In genomic region chr2:210558708-210559107, GRCh38 we compare ENCODE assay signal across 15 cellular contexts. TPM values are rescaled to one million over a fixed set of nuclear protein-coding genes. Genes with fewer than 3 reads are reported as not detected.
DNase-seq lines count a peak whose midpoint lies in the region; ATAC-seq and TF ChIP-seq lines count a peak whose summit lies in the region.
"Had no signal": no experiment of that assay in that cellular context is flagged by ENCODE, and none has a peak within 500 bp of the region (broad histone marks: within the 10 kb centered on the region; RNA-seq: fewer than 3 reads in every experiment).

No MANE protein-coding gene starts in this region.

- BruUV-seq in Calu3 (replicated peaks; lab: Mats Ljungman, UMichigan) = no TSS peak

- H3K9me3 Mint-ChIP-seq in Calu3 (ENCODE audit: low read depth, unreplicated experiment) = no peaks in the 10 kb centered on the region
- H3K9me3 Mint-ChIP-seq in activated CD4-positive, alpha-beta T cell treated with anti-CD3 and anti-CD28 coated beads, Interleukin-2, amount 10 ng/mL, durations not matched to agents 24 days and 14 days = no peaks in the 10 kb centered on the region

- H3K27ac Mint-ChIP-seq in Calu3 (ENCODE audit: unreplicated experiment) = no peak overlapping the region
- H3K27ac Mint-ChIP-seq in activated CD4-positive, alpha-beta T cell treated with anti-CD3 and anti-CD28 coated beads, Interleukin-2, amount 10 ng/mL, durations not matched to agents 24 days and 14 days = no peak overlapping the region
- H3K27ac Mint-ChIP-seq: activated CD8-positive, alpha-beta T cell treated with anti-CD3 and anti-CD28 coated beads, Interleukin-2, amount 10 ng/mL, durations not matched to agents 7 days and 5 days had no signal

- H3K27me3 Mint-ChIP-seq in Calu3 (ENCODE audit: unreplicated experiment) = no peaks in the 10 kb centered on the region
- no peaks in the 10 kb centered on the region for H3K27me3 Mint-ChIP-seq in activated CD4-positive, alpha-beta T cell treated with anti-CD3 and anti-CD28 coated beads, Interleukin-2, amount 10 ng/mL, durations not matched to agents 24 days and 14 days

- CTCF ChIA-PET in Calu3 (lab: Charles Lee) = interaction anchor here (1.2 kb wide), 1 partner anchor 56 kb away, joined by 3 read pairs; no protein-coding TSS in a partner anchor

- no peaks in the 10 kb centered on the region for H3K36me3 Mint-ChIP-seq in Calu3 (ENCODE audit: insufficient read depth, unreplicated experiment)
- no peaks in the 10 kb centered on the region for H3K36me3 Mint-ChIP-seq in activated CD4-positive, alpha-beta T cell treated with anti-CD3 and anti-CD28 coated beads, Interleukin-2, amount 10 ng/mL, durations not matched to agents 24 days and 14 days (ENCODE audit: low read depth)

- no peak overlapping the region for H3K4me3 Mint-ChIP-seq in Calu3 (ENCODE audit: low read depth, unreplicated experiment)
- no peak overlapping the region for H3K4me3 Mint-ChIP-seq in activated CD4-positive, alpha-beta T cell treated with anti-CD3 and anti-CD28 coated beads, Interleukin-2, amount 10 ng/mL, durations not matched to agents 24 days and 14 days
- H3K4me3 Mint-ChIP-seq: activated CD8-positive, alpha-beta T cell treated with anti-CD3 and anti-CD28 coated beads, Interleukin-2, amount 10 ng/mL, durations not matched to agents 7 days and 5 days had no signal

- DNase-seq in Calu3 = peak; percentile 11
- peak; percentile 91 for DNase-seq in NCI-H2227 (lab: John Stamatoyannopoulos, UW; ENCODE audit: unreplicated experiment)
- peak; percentile 66 for DNase-seq in choroid plexus epithelial cell (ENCODE audit: low read depth)
- DNase-seq in left lobe of liver (ENCODE audit: low spot score) = no peak
- no peak for DNase-seq in NCI-H446 treated with DMSO at 0.1 percent for 48 hours (lab: John Stamatoyannopoulos, UW)
- no peak for DNase-seq in activated CD4-positive, CD25-positive, alpha-beta regulatory T cell (lab: John Stamatoyannopoulos, UW)
- no peak for DNase-seq in activated CD4-positive, alpha-beta T cell treated with anti-CD3 and anti-CD28 coated beads, Interleukin-2, amount 10 ng/mL, durations not matched to agents 24 days and 14 days
- DNase-seq: activated CD8-positive, alpha-beta T cell treated with anti-CD3 and anti-CD28 coated beads, Interleukin-2, amount 10 ng/mL, durations not matched to agents 7 days and 5 days; AML-193; colonic mucosa; hippocampal formation; left colon; NCI-H69; stomach had no signal

- no peak for TF ChIP-seq CTCF in Calu3 (IDR thresholded peaks at IDR 0.05; ENCODE audit: unreplicated experiment)
- TF ChIP-seq CTCF in choroid plexus epithelial cell (conservative IDR thresholded peaks at IDR 0.05; ENCODE audit: low read depth, low read length) = no peak

- peak; percentile 6 for ATAC-seq in left lobe of liver
- no peak for ATAC-seq in GM18873 (IDR thresholded peaks at IDR 0.05; ENCODE audit: low FRiP score, unreplicated experiment)
- ATAC-seq: activated CD8-positive, alpha-beta T cell treated with anti-CD3 and anti-CD28 coated beads, Interleukin-2, amount 10 ng/mL, durations not matched to agents 7 days and 5 days; left colon had no signal

- no peak overlapping the region for H3K4me3 ChIP-seq in choroid plexus epithelial cell (ENCODE audit: low read depth, low read length)
- H3K4me3 ChIP-seq: colonic mucosa, stomach had no signal

- intact Hi-C loops in Calu3 (cut with micrococcal nuclease; ENCODE audit: unreplicated experiment) = no loop called here
- intact Hi-C loops in activated CD4-positive, alpha-beta T cell treated with anti-CD3 and anti-CD28 coated beads, Interleukin-2, amount 10 ng/mL, durations not matched to agents 24 days and 14 days (cut with micrococcal nuclease) = no loop called here

- peaks cover 21% of the 10 kb centered on the region for H3K4me1 Mint-ChIP-seq in Calu3 (ENCODE audit: low read depth, unreplicated experiment)
- H3K4me1 Mint-ChIP-seq in activated CD4-positive, alpha-beta T cell treated with anti-CD3 and anti-CD28 coated beads, Interleukin-2, amount 10 ng/mL, durations not matched to agents 24 days and 14 days = no peaks in the 10 kb centered on the region

RNA-seq across cellular contexts. Expression of gene CPS1, which starts 2.3 kb away (rescaled TPM):
- 0.80 and 1.1 TPM in 2 replicates for total RNA-seq in Calu3 (2022)
- 1,770 TPM for total RNA-seq in left lobe of liver
- total RNA-seq in activated CD4-positive, alpha-beta T cell treated with anti-CD3 and anti-CD28 coated beads, Interleukin-2, amount 10 ng/mL, durations not matched to agents 24 days and 14 days = 0.75 and 0.88 TPM in 2 replicates

Comparison
In these comparisons a context has a peak if more than half of its experiments do, and no peak if none do; other contexts are left out.
1. DNase-seq: peak in Calu3 (single experiment), NCI-H2227 (single experiment) and choroid plexus epithelial cell (single experiment); none in left lobe of liver (single experiment), NCI-H446 treated with DMSO at 0.1 percent for 48 hours (single experiment), activated CD4-positive, CD25-positive, alpha-beta regulatory T cell (0 of 4) and activated CD4-positive, alpha-beta T cell treated with anti-CD3 and anti-CD28 coated beads, Interleukin-2, amount 10 ng/mL, durations not matched to agents 24 days and 14 days (single experiment).
2. RNA of gene CPS1, which starts 2.3 kb away (total RNA-seq): 1,770 TPM in left lobe of liver (single experiment); 0.80 to 1.1 TPM in Calu3 and 0.75 to 0.88 TPM in activated CD4-positive, alpha-beta T cell treated with anti-CD3 and anti-CD28 coated beads, Interleukin-2, amount 10 ng/mL, durations not matched to agents 24 days and 14 days; every median in the first group is over 100 times any median in the second.